In genomic region chr4:41212221-41213203, GRCh38 we compare ENCODE assay signal across 8 cellular contexts. TPM values are rescaled to one million over a fixed set of nuclear protein-coding genes. Genes with fewer than 3 reads are reported as not detected.
DNase-seq lines count a peak whose midpoint lies in the region; ATAC-seq and TF ChIP-seq lines count a peak whose summit lies in the region.

No MANE protein-coding gene starts in this region.

- H3K27me3 ChIP-seq in AG04450 (ENCODE audit: control insufficient read depth, insufficient read depth, low read length) (no peaks in the 10 kb centered on the region), gastrocnemius medialis (no peaks in the 10 kb centered on the region)

- H3K4me3 ChIP-seq in AG04450 (ENCODE audit: low read depth, low read length) (peak overlapping the region; percentile 93), iPS-18c (ENCODE audit: insufficient read depth, low read depth, low read length) (peak overlapping the region; percentile 87; the same call in 1 of the 2 replicates), gastrocnemius medialis (peak overlapping the region; percentile 59 to 85 (median 80))

- ATAC-seq in gastrocnemius medialis, result peak; percentile 19 to 43
- ATAC-seq in GM21528 (IDR thresholded peaks at IDR 0.05; ENCODE audit: low FRiP score, unreplicated experiment), result no peak
- ATAC-seq in GM21367 (IDR thresholded peaks at IDR 0.05; ENCODE audit: unreplicated experiment), result no peak

- CTCF ChIA-PET in AG04450 (lab: Charles Lee), result interaction anchor here (0.6 to 5.7 kb wide), 19 partner anchors 8 to 315 kb away, joined by 3 to 100 read pairs (median 5); no protein-coding TSS in a partner anchor

- no peak overlapping the region for H3K27ac ChIP-seq in AG04450 (ENCODE audit: low read depth, low read length)
- peak overlapping the region in 2 of 4 donors; percentile 73 to 83 for H3K27ac ChIP-seq in gastrocnemius medialis

- in situ Hi-C loops in GM13976 (cut with MboI; ENCODE audit: low sequenced_read_pairs, unreplicated experiment), result loop anchor here (10.0 kb wide), 1 partner anchor 228 kb away; no protein-coding TSS in a partner anchor
- in situ Hi-C loops in gastrocnemius medialis (cut with MboI; ENCODE audit: low sequenced_read_pairs in 4 of 4), result loop anchor here in 2 of 4 donors (10.0 kb wide), 1 partner anchor 238 kb away; no protein-coding TSS in a partner anchor

- peaks cover 29 to 34% of the 10 kb centered on the region in 2 donors for H3K4me1 ChIP-seq in gastrocnemius medialis

- H3K9me3 ChIP-seq in AG04450 (ENCODE audit: control insufficient read depth, insufficient read depth, low read length), result peaks cover 5% of the 10 kb centered on the region; the same call in 1 of the 2 replicates
- no peaks in the 10 kb centered on the region for H3K9me3 ChIP-seq in iPS-18c (ENCODE audit: control insufficient read depth, insufficient read depth, low read length)
- no peaks in the 10 kb centered on the region for H3K9me3 ChIP-seq in gastrocnemius medialis

- DNase-seq in AG04450 (ENCODE audit: low read depth, low spot score), result no peak
- peak; percentile 36 for DNase-seq in GM13976 (ENCODE audit: low spot score)
- peak; percentile 53 for DNase-seq in NCI-H2081 treated with DMSO at 0.1 percent for 48 hours (lab: John Stamatoyannopoulos, UW)
- DNase-seq in amygdala (lab: John Stamatoyannopoulos, UW), result peak in 34 of 56 donors; percentile 2 to 56 (median 26)
- DNase-seq in gastrocnemius medialis, result peak; percentile 17 to 27

- TF ChIP-seq CTCF in AG04450 (IDR thresholded peaks at IDR 0.05; ENCODE audit: low read depth, low read length) (peak; percentile 71), GM13976 (IDR thresholded peaks at IDR 0.05; ENCODE audit: borderline replicate concordance, control extremely low read depth, extremely low read depth, insufficient read depth, missing control alignments) (peak; percentile 21), gastrocnemius medialis (IDR thresholded peaks at IDR 0.05 in 4 of 5, conservative IDR thresholded peaks at IDR 0.05 in 1 of 5) (peak in 4 of 5 experiments; percentile 40 to 63 (median 50))

- intact Hi-C loops in gastrocnemius medialis (cut with DNase I; ENCODE audit: low total_unique reads), result loop anchor here (1.0 to 5.0 kb wide), 3 partner anchors 70 to 140 kb away; no protein-coding TSS in a partner anchor

- POLR2A ChIA-PET in AG04450 (lab: Yijun Ruan, JAX), result interaction anchor here (0.8 to 2.6 kb wide), 4 partner anchors 36 to 236 kb away, joined by 3 to 17 read pairs (median 10); partner anchors contain the start of gene UCHL1

- H3K36me3 ChIP-seq in gastrocnemius medialis, result no peaks in the 10 kb centered on the region

- TF ChIP-seq POLR2A in gastrocnemius medialis (IDR thresholded peaks at IDR 0.05), result no peak

RNA-seq across cellular contexts. Expression of gene APBB2, which starts 1.8 kb away (rescaled TPM):
- 52.7 and 52.8 TPM in 2 replicates for polyA plus RNA-seq in AG04450 (2011; rRNA removed)
- 98.4 and 128 TPM in 2 replicates for polyA minus RNA-seq in AG04450 (2011; rRNA and poly(A)+ RNA removed)
- 10 to 100 TPM; 14.3 to 20.5 (median 14.5) TPM for total RNA-seq in gastrocnemius medialis

RNA-seq across cellular contexts. Expression of gene UCHL1, which starts 44.2 kb away (rescaled TPM):
- 1,755 and 1,872 TPM in 2 replicates for polyA plus RNA-seq in AG04450 (2011; rRNA removed)
- 399 and 407 TPM in 2 replicates for polyA minus RNA-seq in AG04450 (2011; rRNA and poly(A)+ RNA removed)
- total RNA-seq in gastrocnemius medialis, result 100 to 1,000 TPM in 2 of 4 donors, 10 to 100 TPM in 2; 24.8 to 176 (median 71.0) TPM

Comparison
In these comparisons a context has a peak if more than half of its experiments do, and no peak if none do; other contexts are left out.
1. CTCF ChIP-seq: peak in every context shown above with its lines; median percentile 71 in AG04450; 50 in gastrocnemius medialis; 21 in GM13976.
2. ATAC-seq: peak in gastrocnemius medialis (2 of 2); none in GM21528 (single experiment) and GM21367 (single experiment).
3. Peak in every context shown above with its lines, with median percentiles within 50 percentile points of each other: H3K4me3 ChIP-seq.